In genomic region chr2:159890945-159891588, GRCh38 we compare ENCODE assay signal across 12 cellular contexts. TPM values are rescaled to one million over a fixed set of nuclear protein-coding genes. Genes with fewer than 3 reads are reported as not detected.
DNase-seq lines count a peak whose midpoint lies in the region; ATAC-seq and TF ChIP-seq lines count a peak whose summit lies in the region.
"Had no signal": no experiment of that assay in that cellular context is flagged by ENCODE, and none has a peak within 500 bp of the region (broad histone marks: within the 10 kb centered on the region; RNA-seq: fewer than 3 reads in every experiment).

No MANE protein-coding gene starts in this region.

- CTCF ChIA-PET in Calu3 (lab: Charles Lee), result no interaction called here

- no peak overlapping the region for H3K4me3 ChIP-seq in left lung
- no peak overlapping the region for H3K4me3 ChIP-seq in prostate gland

- peaks cover 0 to 31% of the 10 kb centered on the region in 2 donors for H3K4me1 ChIP-seq in left lung
- no peaks in the 10 kb centered on the region for H3K4me1 ChIP-seq in prostate gland (replicated peaks)

- no peaks in the 10 kb centered on the region for H3K9me3 ChIP-seq in left lung
- no peaks in the 10 kb centered on the region for H3K9me3 ChIP-seq in prostate gland

- no peaks in the 10 kb centered on the region for H3K9me3 Mint-ChIP-seq in Calu3 (ENCODE audit: low read depth, unreplicated experiment)

- H3K27me3 ChIP-seq in left lung (no peaks in the 10 kb centered on the region), prostate gland (replicated peaks; ENCODE audit: insufficient read depth) (no peaks in the 10 kb centered on the region)

- no peak overlapping the region for H3K4me3 Mint-ChIP-seq in Calu3 (ENCODE audit: low read depth, unreplicated experiment)

- intact Hi-C loops in left lung (cut with DNase I) (no loop called here), Calu3 (cut with micrococcal nuclease; ENCODE audit: unreplicated experiment) (loop anchor here (5.0 kb wide), 1 partner anchor 46 kb away; no protein-coding TSS in a partner anchor), prostate gland (cut with DNase I) (no loop called here)

- peak; percentile 26 for ATAC-seq in GM18858 (IDR thresholded peaks at IDR 0.05; ENCODE audit: unreplicated experiment)
- peak; percentile 45 for ATAC-seq in GM21529 (IDR thresholded peaks at IDR 0.05; ENCODE audit: unreplicated experiment)
- peak; percentile 32 for ATAC-seq in HG03354 (IDR thresholded peaks at IDR 0.05; ENCODE audit: poor library complexity, severe bottlenecking, unreplicated experiment)
- ATAC-seq in left lung, result peak; percentile 42
- ATAC-seq: esophagus mucosa had no signal

- peaks cover 16% of the 10 kb centered on the region for H3K36me3 Mint-ChIP-seq in Calu3 (ENCODE audit: insufficient read depth, unreplicated experiment)

- peaks cover 52% of the 10 kb centered on the region for H3K4me1 Mint-ChIP-seq in Calu3 (ENCODE audit: low read depth, unreplicated experiment)

- no peak for TF ChIP-seq CTCF in left lung (IDR thresholded peaks at IDR 0.05)
- TF ChIP-seq CTCF in Calu3 (IDR thresholded peaks at IDR 0.05; ENCODE audit: unreplicated experiment), result no peak
- no peak for TF ChIP-seq CTCF in prostate gland (IDR thresholded peaks at IDR 0.05)

- no peak for TF ChIP-seq POLR2A in prostate gland (IDR thresholded peaks at IDR 0.05)

- no TSS peak for BruUV-seq in Calu3 (replicated peaks; lab: Mats Ljungman, UMichigan)

- no peaks in the 10 kb centered on the region for H3K27me3 Mint-ChIP-seq in Calu3 (ENCODE audit: unreplicated experiment)

- H3K36me3 ChIP-seq in left lung, result peaks cover 0 to 1% of the 10 kb centered on the region in 2 donors
- no peaks in the 10 kb centered on the region for H3K36me3 ChIP-seq in prostate gland

- no peak overlapping the region for H3K27ac Mint-ChIP-seq in Calu3 (ENCODE audit: unreplicated experiment)

- DNase-seq in left lung (no peak), NK-92 (lab: John Stamatoyannopoulos, UW; ENCODE audit: unreplicated experiment) (no peak), Calu3 (no peak), prostate gland (ENCODE audit: low spot score) (no peak), COLO668 (lab: John Stamatoyannopoulos, UW; ENCODE audit: unreplicated experiment) (no peak)
- DNase-seq: DND-41, HCEC 1CT, NCI-H1092 had no signal

- no peak overlapping the region for H3K27ac ChIP-seq in left lung
- no peak overlapping the region for H3K27ac ChIP-seq in prostate gland

RNA-seq across cellular contexts. Expression of gene LY75, which starts 13.5 kb away (rescaled TPM):
- total RNA-seq in left lung (1 to 10 TPM; 7.6 to 10.0 TPM), Calu3 (2022) (54.7 and 65.6 TPM in 2 replicates), prostate gland (1 to 10 TPM; 1.8 to 1.9 TPM)
